Comparison of ENCODE assay signal across 15 cellular contexts in the genomic region with DNA sequence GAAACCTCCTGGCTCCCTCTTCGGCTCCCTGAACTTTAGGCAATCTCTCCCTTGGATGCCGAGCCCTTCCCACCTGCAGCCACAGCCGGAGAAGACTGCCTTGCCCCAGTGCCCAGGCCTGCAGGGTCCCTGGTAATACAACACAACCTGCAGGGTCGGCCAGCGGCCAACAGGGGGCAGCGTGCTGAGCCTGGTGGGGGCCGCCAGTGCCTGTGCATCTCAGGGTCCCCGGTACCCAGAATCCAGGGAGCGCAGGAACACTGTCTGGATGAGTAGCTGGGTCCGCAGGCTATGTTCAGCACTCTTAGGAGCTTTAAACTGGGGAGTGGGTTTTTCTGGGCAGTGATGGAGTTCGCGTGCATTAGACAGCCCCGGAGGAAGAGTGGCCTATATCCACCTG. TPM values are rescaled to one million over a fixed set of nuclear protein-coding genes. Genes with fewer than 3 reads are reported as not detected.
DNase-seq lines count a peak whose midpoint lies in the region; ATAC-seq and TF ChIP-seq lines count a peak whose summit lies in the region.
"Had no signal": no experiment of that assay in that cellular context is flagged by ENCODE, and none has a peak within 500 bp of the region (broad histone marks: within the 10 kb centered on the region; RNA-seq: fewer than 3 reads in every experiment).

No MANE protein-coding gene starts in this region.

- ATAC-seq in RWPE2 (ENCODE audit: low read depth) (no peak), GM18868 (IDR thresholded peaks at IDR 0.05; ENCODE audit: unreplicated experiment) (no peak), HG03025 (IDR thresholded peaks at IDR 0.05; ENCODE audit: low FRiP score, unreplicated experiment) (no peak)
- ATAC-seq: mucosa of descending colon had no signal

- H3K4me1 ChIP-seq in A673 (ENCODE audit: insufficient read depth, low read length, poor library complexity, severe bottlenecking) (no peaks in the 10 kb centered on the region), RWPE2 (ENCODE audit: insufficient read depth, poor library complexity, severe bottlenecking) (no peaks in the 10 kb centered on the region)

- H3K27me3 ChIP-seq in A673 (replicated peaks; ENCODE audit: insufficient read depth, low read depth, low read length, poor library complexity) (peaks cover 4% of the 10 kb centered on the region), RWPE2 (ENCODE audit: insufficient read depth, poor library complexity, severe bottlenecking) (no peaks in the 10 kb centered on the region)

- DNase-seq in A673 (ENCODE audit: low spot score): peak; percentile 7
- no peak for DNase-seq in GM10266 (ENCODE audit: extremely low spot score)
- peak; percentile 33 for DNase-seq in RWPE2 (ENCODE audit: low spot score)
- DNase-seq in islet precursor cell: peak; percentile 54
- DNase-seq in occipital lobe (lab: John Stamatoyannopoulos, UW): no peak
- no peak for DNase-seq in NCI-H2107 treated with DMSO at 0.1 percent for 48 hours (lab: John Stamatoyannopoulos, UW; ENCODE audit: unreplicated experiment)
- DNase-seq: activated naive CD8-positive, alpha-beta T cell treated with anti-CD3 and anti-CD28 coated beads, Interleukin-2, amount 10 ng/mL, durations not matched to agents 7 days and 5 days; CD4-positive, CD25-positive, alpha-beta regulatory T cell; effector CD8-positive, alpha-beta T cell; mucosa of descending colon; NCI-H1048; small intestine; SW 1271 had no signal

- H3K36me3 ChIP-seq in A673 (ENCODE audit: insufficient read depth, low read length, poor library complexity, severe bottlenecking): no peaks in the 10 kb centered on the region
- H3K36me3 ChIP-seq in RWPE2 (ENCODE audit: low read depth): no peaks in the 10 kb centered on the region

- CTCF ChIA-PET in A673 (lab: Charles Lee): no interaction called here

- H3K27ac ChIP-seq in A673 (ENCODE audit: low read depth, low read length, poor library complexity, severe bottlenecking) (no peak overlapping the region), RWPE2 (ENCODE audit: poor library complexity, severe bottlenecking) (no peak overlapping the region)

- BruUV-seq in A673 (replicated peaks; lab: Mats Ljungman, UMichigan): no TSS peak

- TF ChIP-seq CTCF in A673 (conservative IDR thresholded peaks at IDR 0.05; ENCODE audit: low read depth, low read length) (peak; percentile 60), GM10266 (IDR thresholded peaks at IDR 0.05; ENCODE audit: control insufficient read depth, insufficient read depth, low read depth, missing control alignments) (peak; percentile 9), RWPE2 (IDR thresholded peaks at IDR 0.05; ENCODE audit: poor library complexity, severe bottlenecking) (no peak)

- POLR2A ChIA-PET in A673 (lab: Charles Lee; ENCODE audit: low non-redundant PET): no interaction called here

- H3K4me3 ChIP-seq in A673 (ENCODE audit: low read depth, low read length, poor library complexity, severe bottlenecking) (no peak overlapping the region), RWPE2 (ENCODE audit: severe bottlenecking) (no peak overlapping the region)
- H3K4me3 ChIP-seq: mucosa of descending colon had no signal

- H3K9me3 ChIP-seq in A673 (ENCODE audit: low read depth, low read length, poor library complexity, severe bottlenecking) (no peaks in the 10 kb centered on the region), RWPE2 (ENCODE audit: severe bottlenecking) (no peaks in the 10 kb centered on the region)
- H3K9me3 ChIP-seq: mucosa of descending colon had no signal

- intact Hi-C loops in A673 (cut with micrococcal nuclease; ENCODE audit: unreplicated experiment): no loop called here

RNA-seq across cellular contexts. Expression of a gene that starts 17.5 kb away (rescaled TPM):
- total RNA-seq in A673 (2021): not detected in 2 replicates
- not detected for total RNA-seq in occipital lobe
- total RNA-seq: activated naive CD8-positive, alpha-beta T cell treated with anti-CD3 and anti-CD28 coated beads, Interleukin-2, amount 10 ng/mL, durations not matched to agents 7 days and 5 days; CD4-positive, CD25-positive, alpha-beta regulatory T cell had no signal

Comparison
In these comparisons a context has a peak if more than half of its experiments do, and no peak if none do; other contexts are left out.
1. DNase-seq: peak in A673 (single experiment), RWPE2 (single experiment) and islet precursor cell (single experiment); none in GM10266 (single experiment), occipital lobe (single experiment) and NCI-H2107 treated with DMSO at 0.1 percent for 48 hours (single experiment).